26 cellular contexts compared by ENCODE assay signal in genomic region chr1:32411261-32411660, GRCh38. TPM values are rescaled to one million over a fixed set of nuclear protein-coding genes. Genes with fewer than 3 reads are reported as not detected.
"Had no signal": no experiment of that assay in that cellular context is flagged by ENCODE, and none has a peak within 500 bp of the region (broad histone marks: within the 10 kb centered on the region; RNA-seq: fewer than 3 reads in every experiment).

No MANE protein-coding gene starts in this region.

- H3K4me1 ChIP-seq: ascending aorta, colonic mucosa had no signal

- H3K27ac Mint-ChIP-seq: activated B cell treated with CpG ODN at 0.5 μM for 24 hours; activated CD4-positive, alpha-beta T cell treated with anti-CD3 and anti-CD28 coated beads, Interleukin-2, amount 10 ng/mL, durations not matched to agents 24 days and 14 days; activated CD8-positive, alpha-beta memory T cell treated with anti-CD3 and anti-CD28 coated beads, Interleukin-2, amount 10 ng/mL, durations not matched to agents 7 days and 5 days; activated naive CD4-positive, alpha-beta T cell treated with anti-CD3 and anti-CD28 coated beads, Interleukin-2, amount 50 U/mL, for 72 hours; activated naive CD8-positive, alpha-beta T cell treated with anti-CD3 and anti-CD28 coated beads, Interleukin-2, amount 50 U/mL, for 24 hours; activated T-cell treated with anti-CD3 and anti-CD28 coated beads, Interleukin-2, amount 50 U/mL, for 24 hours; activated T-helper 1 cell treated with anti-CD3 and anti-CD28 coated beads, Interleukin-12 subunit alpha, Interleukin-12 subunit beta, Interleukin-2, Interleukin-4 antibody, amounts not matched to agents 30 ng/mL and 10 ng/mL and 1 ng/mL, durations not matched to agents 14 hours and 24 hours and 36 hours; T-helper 1 cell treated with Interleukin-12 subunit alpha and Interleukin-12 subunit beta and Interleukin-4 antibody, amounts not matched to agents 30 μg/mL and 1 μg/mL, for 36 hours had no signal

- H3K9me3 Mint-ChIP-seq: activated B cell treated with CpG ODN at 0.5 μM for 24 hours; activated CD4-positive, alpha-beta T cell treated with anti-CD3 and anti-CD28 coated beads, Interleukin-2, amount 10 ng/mL, durations not matched to agents 24 days and 14 days; activated naive CD4-positive, alpha-beta T cell treated with anti-CD3 and anti-CD28 coated beads, Interleukin-2, amount 50 U/mL, for 72 hours; activated naive CD8-positive, alpha-beta T cell treated with anti-CD3 and anti-CD28 coated beads, Interleukin-2, amount 50 U/mL, for 24 hours; activated T-cell treated with anti-CD3 and anti-CD28 coated beads, Interleukin-2, amount 50 U/mL, for 24 hours; activated T-helper 1 cell treated with anti-CD3 and anti-CD28 coated beads, Interleukin-12 subunit alpha, Interleukin-12 subunit beta, Interleukin-2, Interleukin-4 antibody, amounts not matched to agents 30 ng/mL and 10 ng/mL and 1 ng/mL, durations not matched to agents 14 hours and 24 hours and 36 hours; central memory CD8-positive, alpha-beta T cell; T-helper 1 cell treated with Interleukin-12 subunit alpha and Interleukin-12 subunit beta and Interleukin-4 antibody, amounts not matched to agents 30 μg/mL and 1 μg/mL, for 36 hours had no signal

- H3K27me3 ChIP-seq: ascending aorta, body of pancreas, colonic mucosa had no signal

- DNase-seq: activated B cell treated with CpG ODN at 0.5 μM for 24 hours; activated CD4-positive, alpha-beta T cell treated with anti-CD3 and anti-CD28 coated beads for 1 hour; activated CD4-positive, alpha-beta T cell treated with anti-CD3 and anti-CD28 coated beads, Interleukin-2, amount 10 ng/mL, durations not matched to agents 24 days and 14 days; activated CD4-positive, alpha-beta T cell treated with anti-CD3 and anti-CD28 coated beads, Interleukin-2, amount 50 U/mL, for 48 hours; activated CD8-positive, alpha-beta memory T cell treated with anti-CD3 and anti-CD28 coated beads, Interleukin-2, amount 10 ng/mL, durations not matched to agents 7 days and 5 days; activated effector memory CD4-positive, alpha-beta T cell treated with anti-CD3 and anti-CD28 coated beads, Interleukin-2, amount 50 U/mL, for 16 hours; activated naive CD4-positive, alpha-beta T cell treated with Interleukin-2 at 50 U/mL for 16 hours; activated naive CD8-positive, alpha-beta T cell treated with anti-CD3 and anti-CD28 coated beads, Interleukin-2, amount 50 U/mL, for 24 hours; activated T-cell treated with anti-CD3 and anti-CD28 coated beads, Interleukin-2, amount 50 U/mL, for 24 hours; amniotic stem cell; body of pancreas; colonic mucosa; MM.1S; NCI-H1105; NCI-H1436; NCI-H1694 treated with DMSO at 0.1 percent for 48 hours; NCI-H2029 treated with DMSO at 0.1 percent for 48 hours; NCI-H345; NCI-H510A treated with DMSO at 0.1 percent for 48 hours; NCI-H774; PC-3 had no signal

- ATAC-seq: activated CD8-positive, alpha-beta memory T cell treated with anti-CD3 and anti-CD28 coated beads, Interleukin-2, amount 10 ng/mL, durations not matched to agents 7 days and 5 days; activated naive CD4-positive, alpha-beta T cell treated with anti-CD3 and anti-CD28 coated beads, Interleukin-2, amount 50 U/mL, for 72 hours; activated naive CD8-positive, alpha-beta T cell treated with anti-CD3 and anti-CD28 coated beads, Interleukin-2, amount 50 U/mL, for 24 hours; body of pancreas; PC-3 had no signal

- H3K4me3 Mint-ChIP-seq: activated B cell treated with CpG ODN at 0.5 μM for 24 hours; activated CD4-positive, alpha-beta T cell treated with anti-CD3 and anti-CD28 coated beads, Interleukin-2, amount 10 ng/mL, durations not matched to agents 24 days and 14 days; activated CD8-positive, alpha-beta memory T cell treated with anti-CD3 and anti-CD28 coated beads, Interleukin-2, amount 10 ng/mL, durations not matched to agents 7 days and 5 days; activated naive CD8-positive, alpha-beta T cell treated with anti-CD3 and anti-CD28 coated beads, Interleukin-2, amount 50 U/mL, for 24 hours; activated T-cell treated with anti-CD3 and anti-CD28 coated beads, Interleukin-2, amount 50 U/mL, for 24 hours; activated T-helper 1 cell treated with anti-CD3 and anti-CD28 coated beads, Interleukin-12 subunit alpha, Interleukin-12 subunit beta, Interleukin-2, Interleukin-4 antibody, amounts not matched to agents 30 ng/mL and 10 ng/mL and 1 ng/mL, durations not matched to agents 14 hours and 24 hours and 36 hours; central memory CD8-positive, alpha-beta T cell; T-helper 1 cell treated with Interleukin-12 subunit alpha and Interleukin-12 subunit beta and Interleukin-4 antibody, amounts not matched to agents 30 μg/mL and 1 μg/mL, for 36 hours had no signal

- H3K36me3 Mint-ChIP-seq: activated CD8-positive, alpha-beta memory T cell treated with anti-CD3 and anti-CD28 coated beads, Interleukin-2, amount 10 ng/mL, durations not matched to agents 7 days and 5 days; activated naive CD4-positive, alpha-beta T cell treated with anti-CD3 and anti-CD28 coated beads, Interleukin-2, amount 50 U/mL, for 72 hours had no signal

- H3K36me3 ChIP-seq: ascending aorta, colonic mucosa had no signal

- H3K27ac ChIP-seq: ascending aorta, body of pancreas, colonic mucosa had no signal

- H3K4me3 ChIP-seq: ascending aorta, body of pancreas, colonic mucosa had no signal

- H3K9me3 ChIP-seq: ascending aorta, colonic mucosa had no signal

RNA-seq across cellular contexts. Expression of gene TSSK3, which starts 48.9 kb away (rescaled TPM):
- total RNA-seq: PC-3 had no signal

RNA-seq across cellular contexts. Expression of gene ZBTB8B, which starts 53.6 kb away (rescaled TPM):
- total RNA-seq: activated CD4-positive, alpha-beta T cell treated with anti-CD3 and anti-CD28 coated beads, Interleukin-2, amount 10 ng/mL, durations not matched to agents 24 days and 14 days; activated CD8-positive, alpha-beta memory T cell treated with anti-CD3 and anti-CD28 coated beads, Interleukin-2, amount 10 ng/mL, durations not matched to agents 7 days and 5 days; activated naive CD4-positive, alpha-beta T cell treated with anti-CD3 and anti-CD28 coated beads, Interleukin-2, amount 50 U/mL, for 72 hours; activated T-helper 1 cell treated with anti-CD3 and anti-CD28 coated beads, Interleukin-12 subunit alpha, Interleukin-12 subunit beta, Interleukin-2, Interleukin-4 antibody, amounts not matched to agents 30 ng/mL and 10 ng/mL and 1 ng/mL, durations not matched to agents 14 hours and 24 hours and 36 hours; colonic mucosa had no signal
